Comparison of ENCODE assay signal across 1 cellular context in the genomic region with DNA sequence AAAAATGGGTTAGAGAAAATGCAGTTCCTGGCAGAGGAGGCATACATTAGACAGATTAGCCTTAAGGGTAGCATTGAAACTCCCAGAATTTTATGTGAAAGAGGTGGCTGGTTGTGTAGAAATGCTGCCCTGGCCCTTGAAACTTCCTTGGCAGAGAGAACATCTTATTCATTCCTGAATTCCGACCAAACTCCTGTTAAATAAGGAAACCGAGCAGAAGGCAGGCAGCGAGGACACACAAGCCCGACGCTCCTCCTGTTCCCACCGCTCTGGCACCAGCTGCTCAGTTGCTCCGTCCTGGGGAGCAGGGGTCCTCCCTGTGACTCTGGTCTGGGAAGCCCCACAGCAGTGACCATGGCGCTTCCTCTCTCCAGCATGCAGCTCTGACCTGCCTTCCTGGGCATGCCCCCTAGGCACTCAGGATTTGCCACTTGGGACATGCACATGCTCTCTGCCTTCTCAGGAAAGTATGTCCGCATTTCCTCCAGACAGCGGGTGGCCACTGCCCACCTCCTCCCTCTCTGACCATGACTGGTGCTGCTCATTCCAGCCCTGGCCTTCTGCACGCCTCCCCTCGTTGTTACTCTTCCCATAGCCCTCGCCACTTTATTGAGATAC.
TF ChIP-seq lines count a peak whose summit lies in the region.

No MANE protein-coding gene starts in this region.

TF ChIP-seq in IMR-90, 13 proteins besides CTCF, POLR2A, EP300 and RAD21 (continued from another document):
- TF ChIP-seq, protein P1, sequence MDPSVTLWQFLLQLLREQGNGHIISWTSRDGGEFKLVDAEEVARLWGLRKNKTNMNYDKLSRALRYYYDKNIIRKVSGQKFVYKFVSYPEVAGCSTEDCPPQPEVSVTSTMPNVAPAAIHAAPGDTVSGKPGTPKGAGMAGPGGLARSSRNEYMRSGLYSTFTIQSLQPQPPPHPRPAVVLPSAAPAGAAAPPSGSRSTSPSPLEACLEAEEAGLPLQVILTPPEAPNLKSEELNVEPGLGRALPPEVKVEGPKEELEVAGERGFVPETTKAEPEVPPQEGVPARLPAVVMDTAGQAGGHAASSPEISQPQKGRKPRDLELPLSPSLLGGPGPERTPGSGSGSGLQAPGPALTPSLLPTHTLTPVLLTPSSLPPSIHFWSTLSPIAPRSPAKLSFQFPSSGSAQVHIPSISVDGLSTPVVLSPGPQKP (IDR thresholded peaks at IDR 0.05; ENCODE audit: borderline replicate concordance, low read depth, low read length): no peak
- TF ChIP-seq, protein P2, sequence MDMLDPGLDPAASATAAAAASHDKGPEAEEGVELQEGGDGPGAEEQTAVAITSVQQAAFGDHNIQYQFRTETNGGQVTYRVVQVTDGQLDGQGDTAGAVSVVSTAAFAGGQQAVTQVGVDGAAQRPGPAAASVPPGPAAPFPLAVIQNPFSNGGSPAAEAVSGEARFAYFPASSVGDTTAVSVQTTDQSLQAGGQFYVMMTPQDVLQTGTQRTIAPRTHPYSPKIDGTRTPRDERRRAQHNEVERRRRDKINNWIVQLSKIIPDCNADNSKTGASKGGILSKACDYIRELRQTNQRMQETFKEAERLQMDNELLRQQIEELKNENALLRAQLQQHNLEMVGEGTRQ (IDR thresholded peaks at IDR 0.05; ENCODE audit: low read depth, low read length): no peak
- TF ChIP-seq BHLHE40 (IDR thresholded peaks at IDR 0.05; ENCODE audit: low read depth, low read length) (no peak), CEBPB (IDR thresholded peaks at IDR 0.05; ENCODE audit: low read depth, low read length) (no peak), FOS (IDR thresholded peaks at IDR 0.05; ENCODE audit: low read depth, low read length) (no peak), MXI1 (IDR thresholded peaks at IDR 0.05; ENCODE audit: borderline replicate concordance, low read depth, low read length) (no peak), NFE2L2 (IDR thresholded peaks at IDR 0.05; ENCODE audit: low read depth, low read length) (no peak), MAFK (IDR thresholded peaks at IDR 0.05; ENCODE audit: low read depth, low read length) (no peak), RFX5 (IDR thresholded peaks at IDR 0.05; ENCODE audit: low read depth, low read length) (no peak), SMC3 (IDR thresholded peaks at IDR 0.05; ENCODE audit: low read depth, low read length) (no peak)
